In genomic region chrX:53483838-53484420, GRCh38 we compare ENCODE assay signal across 24 cellular contexts. TPM values are rescaled to one million over a fixed set of nuclear protein-coding genes. Genes with fewer than 3 reads are reported as not detected.
A peak's percentile ranks its signal among the peaks of the same experiment; 100 is the strongest.
DNase-seq lines count a peak whose midpoint lies in the region; ATAC-seq and TF ChIP-seq lines count a peak whose summit lies in the region.
"Had no signal": no experiment of that assay in that cellular context is flagged by ENCODE, and none has a peak within 500 bp of the region (broad histone marks: within the 10 kb centered on the region; RNA-seq: fewer than 3 reads in every experiment).

No MANE protein-coding gene starts in this region.

- H3K4me2 ChIP-seq in PC-9, result no peak overlapping the region
- H3K4me2 ChIP-seq in trophoblast cell (ENCODE audit: low read length), result no peak overlapping the region

- no peak overlapping the region for H3K27ac Mint-ChIP-seq in naive thymus-derived CD4-positive, alpha-beta T cell
- H3K27ac Mint-ChIP-seq: naive B cell had no signal

- H3K4me1 ChIP-seq in PC-9 (replicated peaks; ENCODE audit: insufficient read depth), result no peaks in the 10 kb centered on the region
- peaks cover 0 to 4% of the 10 kb centered on the region in 2 experiments for H3K4me1 ChIP-seq in trophoblast cell (ENCODE audit: control insufficient read depth in 1 of 2, insufficient read depth in 2 of 2, low read length in 2 of 2)
- no peaks in the 10 kb centered on the region for H3K4me1 ChIP-seq in naive thymus-derived CD4-positive, alpha-beta T cell (ENCODE audit: control insufficient read depth in 2 of 2, insufficient read depth in 2 of 2, low read length in 2 of 2)
- H3K4me1 ChIP-seq: adrenal gland, spleen had no signal

- no peaks in the 10 kb centered on the region for H3K79me1 ChIP-seq in trophoblast cell (ENCODE audit: low read length)

- H3K27me3 ChIP-seq in PC-9 (ENCODE audit: insufficient read depth, low read depth) (no peaks in the 10 kb centered on the region), trophoblast cell (ENCODE audit: insufficient read depth, low read length) (no peaks in the 10 kb centered on the region)
- no peaks in the 10 kb centered on the region for H3K27me3 ChIP-seq in naive thymus-derived CD4-positive, alpha-beta T cell (ENCODE audit: control insufficient read depth in 2 of 2, insufficient read depth in 2 of 2, low read length in 2 of 2)

- H4K12ac ChIP-seq in trophoblast cell (ENCODE audit: low read depth, low read length), result no peak overlapping the region

- WGBS in trophoblast cell (ENCODE audit: extremely low coverage, insufficient coverage, insufficient read length), result no CpG with 5 or more reads among the region's 2 CpGs

- H3K36me3 Mint-ChIP-seq in naive thymus-derived CD4-positive, alpha-beta T cell, result no peaks in the 10 kb centered on the region
- H3K36me3 Mint-ChIP-seq: naive B cell had no signal

- no peaks in the 10 kb centered on the region for H3K9me2 ChIP-seq in PC-9 (ENCODE audit: insufficient read depth)

- H3K4me3 ChIP-seq in PC-9, result no peak overlapping the region
- H3K4me3 ChIP-seq in trophoblast cell (ENCODE audit: low read depth, low read length), result no peak overlapping the region
- H3K4me3 ChIP-seq in naive thymus-derived CD4-positive, alpha-beta T cell (ENCODE audit: low read length), result no peak overlapping the region
- H3K4me3 ChIP-seq: adrenal gland, dorsolateral prefrontal cortex, spleen, thoracic aorta had no signal

- H4K20me1 ChIP-seq in PC-9 (ENCODE audit: insufficient read depth), result no peaks in the 10 kb centered on the region

- H3K23ac ChIP-seq in trophoblast cell (ENCODE audit: low read length), result no peak overlapping the region

- peak; percentile 51 for ATAC-seq in esophagus mucosa
- ATAC-seq in naive thymus-derived CD4-positive, alpha-beta T cell, result no peak
- no peak for ATAC-seq in GM21825 (IDR thresholded peaks at IDR 0.05; ENCODE audit: unreplicated experiment)
- no peak for ATAC-seq in HG03139 (IDR thresholded peaks at IDR 0.05; ENCODE audit: unreplicated experiment)
- ATAC-seq: left cardiac atrium had no signal

- no peak overlapping the region for H2BK5ac ChIP-seq in trophoblast cell (ENCODE audit: low read depth, low read length, poor library complexity)

- H4K8ac ChIP-seq in trophoblast cell (ENCODE audit: low read depth, low read length), result no peak overlapping the region

- peaks cover 0 to 2% (median 0%) of the 10 kb centered on the region in 7 donors for H3K4me1 Mint-ChIP-seq in naive thymus-derived CD4-positive, alpha-beta T cell

- H3F3A ChIP-seq in PC-9 (ENCODE audit: insufficient read depth, low read depth), result no peaks in the 10 kb centered on the region

- H3K36me3 ChIP-seq in PC-9 (ENCODE audit: low read depth) (no peaks in the 10 kb centered on the region), trophoblast cell (ENCODE audit: control insufficient read depth in 1 of 2, insufficient read depth in 2 of 2, low read length in 2 of 2) (no peaks in the 10 kb centered on the region)
- H3K36me3 ChIP-seq in naive thymus-derived CD4-positive, alpha-beta T cell (ENCODE audit: control insufficient read depth in 2 of 3, insufficient read depth in 3 of 3, low read length in 3 of 3), result no peaks in the 10 kb centered on the region
- H3K36me3 ChIP-seq: adrenal gland, spleen, thoracic aorta had no signal

- no peak overlapping the region for H3K4me3 Mint-ChIP-seq in naive thymus-derived CD4-positive, alpha-beta T cell
- H3K4me3 Mint-ChIP-seq: naive B cell had no signal

- intact Hi-C loops in PC-9 (cut with micrococcal nuclease; ENCODE audit: unreplicated experiment), result no loop called here
- intact Hi-C loops in naive thymus-derived CD4-positive, alpha-beta T cell (cut with micrococcal nuclease), result no loop called here

- no peak overlapping the region for H3K14ac ChIP-seq in trophoblast cell (ENCODE audit: low read length)

- H3K4ac ChIP-seq in trophoblast cell (ENCODE audit: low read depth, low read length), result no peak overlapping the region

- H3K9me3 Mint-ChIP-seq in naive thymus-derived CD4-positive, alpha-beta T cell, result no peaks in the 10 kb centered on the region
- H3K9me3 Mint-ChIP-seq: naive B cell had no signal

- no peak overlapping the region for H3K9ac ChIP-seq in trophoblast cell (ENCODE audit: low read length)

- CTCF ChIA-PET in PC-9 (lab: Charles Lee), result interaction anchor here (0.5 kb wide), 1 partner anchor 240 kb away, joined by 3 read pairs; no protein-coding TSS in a partner anchor
- CTCF ChIA-PET in naive thymus-derived CD4-positive, alpha-beta T cell (lab: Charles Lee), result no interaction called here

- POLR2A ChIA-PET in PC-9 (lab: Charles Lee; ENCODE audit: unreplicated experiment), result interaction anchor here (0.6 kb wide), 1 partner anchor 507 kb away, joined by 4 read pairs; no protein-coding TSS in a partner anchor
- POLR2A ChIA-PET in naive thymus-derived CD4-positive, alpha-beta T cell (lab: Charles Lee), result no interaction called here

- H3K27me3 Mint-ChIP-seq in naive thymus-derived CD4-positive, alpha-beta T cell, result peaks cover 0 to 2% (median 0%) of the 10 kb centered on the region in 5 donors

- DNase-seq in GM03348 (ENCODE audit: low spot score), result peak; percentile 45
- peak; percentile 19 to 66 for DNase-seq in PC-9
- peak; percentile 10 to 73 for DNase-seq in trophoblast cell
- DNase-seq in naive thymus-derived CD4-positive, alpha-beta T cell, result no peak
- DNase-seq: activated CD4-positive, alpha-beta T cell treated with anti-CD3 and anti-CD28 coated beads, Interleukin-2, amount 50 U/mL, for 48 hours; activated CD4-positive, CD25-positive, alpha-beta regulatory T cell; activated effector memory CD4-positive, alpha-beta T cell treated with anti-CD3 and anti-CD28 coated beads, Interleukin-2, amount 50 U/mL, for 16 hours; adrenal gland; DMS79; dorsolateral prefrontal cortex; glutamatergic neuron; left cardiac atrium; mesendoderm; MM.1S; naive B cell; NCI-H526; occipital lobe; spleen; stimulated activated CD4-positive, alpha-beta T cell treated with anti-CD3 and anti-CD28 coated beads, Interleukin-4, amount 100 ng/mL, for 1 hour; stimulated activated naive CD4-positive, alpha-beta T cell had no signal

- no peak overlapping the region for H2BK120ac ChIP-seq in trophoblast cell (ENCODE audit: insufficient read depth, low read length, poor library complexity)

- no peak overlapping the region for H2BK12ac ChIP-seq in trophoblast cell (ENCODE audit: low read length)

- H3K79me2 ChIP-seq in PC-9 (ENCODE audit: low read depth) (no peaks in the 10 kb centered on the region), trophoblast cell (ENCODE audit: control insufficient read depth, insufficient read depth, low read length, poor library complexity) (no peaks in the 10 kb centered on the region)

- H4K91ac ChIP-seq in trophoblast cell (ENCODE audit: low read depth, low read length), result no peak overlapping the region

- TF ChIP-seq CTCF in PC-9 (conservative IDR thresholded peaks at IDR 0.05), result no peak

- BruUV-seq in PC-9 (replicated peaks; lab: Mats Ljungman, UMichigan), result no TSS peak

- H2AK5ac ChIP-seq in trophoblast cell (ENCODE audit: low read length), result no peak overlapping the region

- H3K27ac ChIP-seq in PC-9 (no peak overlapping the region), trophoblast cell (ENCODE audit: low read depth, low read length) (no peak overlapping the region)
- no peak overlapping the region for H3K27ac ChIP-seq in naive thymus-derived CD4-positive, alpha-beta T cell (ENCODE audit: low read depth, low read length)
- H3K27ac ChIP-seq: adrenal gland, dorsolateral prefrontal cortex, spleen, thoracic aorta had no signal

- H3K9me3 ChIP-seq in PC-9 (ENCODE audit: insufficient read depth, low read depth) (no peaks in the 10 kb centered on the region), trophoblast cell (ENCODE audit: insufficient read depth, low read depth, low read length) (no peaks in the 10 kb centered on the region)
- no peaks in the 10 kb centered on the region for H3K9me3 ChIP-seq in naive thymus-derived CD4-positive, alpha-beta T cell (ENCODE audit: control insufficient read depth in 2 of 3, low read length in 3 of 3)
- H3K9me3 ChIP-seq: adrenal gland, spleen, thoracic aorta had no signal

- no peak overlapping the region for H2AFZ ChIP-seq in PC-9
- H2AFZ ChIP-seq in trophoblast cell (ENCODE audit: insufficient read depth, low read length, poor library complexity), result no peak overlapping the region

- H3K18ac ChIP-seq in trophoblast cell (ENCODE audit: low read length), result no peak overlapping the region

RNA-seq across cellular contexts. Expression of gene HSD17B10, which starts 49.8 kb away (rescaled TPM):
- total RNA-seq in PC-9 (2021) (204 and 234 TPM in 2 replicates), esophagus mucosa (132 TPM)
- polyA plus RNA-seq in trophoblast cell (2013), result 60.3 and 62.4 TPM in 2 replicates
- total RNA-seq in naive thymus-derived CD4-positive, alpha-beta T cell, result 100 to 1,000 TPM in 1 of 5 experiments, 10 to 100 TPM in 4; 23.9 to 116 (median 38.6) TPM
- 100 to 1,000 TPM; 120 to 129 TPM for polyA plus RNA-seq in naive thymus-derived CD4-positive, alpha-beta T cell

Comparison
In these comparisons a context has a peak if more than half of its experiments do, and no peak if none do; other contexts are left out.
1. DNase-seq: peak in GM03348 (single experiment), PC-9 (2 of 2) and trophoblast cell (2 of 2); none in naive thymus-derived CD4-positive, alpha-beta T cell (0 of 9).